8 cellular contexts compared by ENCODE assay signal in genomic region chr6:79544299-79544927, GRCh38. TPM values are rescaled to one million over a fixed set of nuclear protein-coding genes. Genes with fewer than 3 reads are reported as not detected.
A peak's percentile ranks its signal among the peaks of the same experiment; 100 is the strongest.
DNase-seq lines count a peak whose midpoint lies in the region; ATAC-seq, FAIRE-seq and TF ChIP-seq lines count a peak whose summit lies in the region.

No MANE protein-coding gene starts in this region.

- no peak overlapping the region for H3K27ac Mint-ChIP-seq in CD8-positive, alpha-beta memory T cell

- H3K4me1 ChIP-seq in CD8-positive, alpha-beta memory T cell (ENCODE audit: insufficient read depth, low read length): no peaks in the 10 kb centered on the region
- peaks cover 0 to 40% of the 10 kb centered on the region in 2 experiments; a peak in 3 of 5 replicates for H3K4me1 ChIP-seq in K562 (replicated peaks in 1 of 2; ENCODE audit: control insufficient read depth in 2 of 2, insufficient read depth in 2 of 2, low read length in 2 of 2)
- peaks cover 28% of the 10 kb centered on the region for H3K4me1 ChIP-seq in mesodermal cell (ENCODE audit: control insufficient read depth, insufficient read depth, low read length, poor library complexity, severe bottlenecking)

- peak; percentile 53 for ATAC-seq in GM19463 (IDR thresholded peaks at IDR 0.05; ENCODE audit: unreplicated experiment)
- ATAC-seq in HG03439 (IDR thresholded peaks at IDR 0.05; ENCODE audit: unreplicated experiment): peak; percentile 51
- ATAC-seq in K562: peak; percentile 43

- H3K4me1 Mint-ChIP-seq in CD8-positive, alpha-beta memory T cell: no peaks in the 10 kb centered on the region

- no peak overlapping the region for H3K4me3 ChIP-seq in CD8-positive, alpha-beta memory T cell (ENCODE audit: low read length)
- H3K4me3 ChIP-seq in K562: no peak overlapping the region
- no peak overlapping the region for H3K4me3 ChIP-seq in mesodermal cell (ENCODE audit: extremely low read depth, insufficient read depth, low read length, poor library complexity, severe bottlenecking)

- peak overlapping the region; percentile 21; the same call in 1 of the 2 replicates for H2AFZ ChIP-seq in K562 (ENCODE audit: low read depth, low read length)

- TF ChIP-seq RAD21 in K562 (CRISPR knock-in tag; conservative IDR thresholded peaks at IDR 0.05 in 1 of 2, IDR thresholded peaks at IDR 0.05 in 1 of 2): no peak

- no peak for TF ChIP-seq EP300 in K562 (IDR thresholded peaks at IDR 0.05; ENCODE audit: low read length)

- FAIRE-seq in K562 (lab: Jason Lieb, UNC): no peak

- peak overlapping the region in 1 of 2 experiments; percentile 64; a peak in 2 of 4 replicates for H3K9ac ChIP-seq in K562 (ENCODE audit: insufficient read depth in 1 of 2, low read depth in 2 of 2, low read length in 2 of 2)

- BruUV-seq in K562 (replicated peaks; lab: Mats Ljungman, UMichigan): TSS peak; percentile 86

- 7% methylated on average over 2 of the region's 2 CpGs for WGBS in K562 (ENCODE audit: insufficient coverage, low coverage, missing lambda C conversion rate)
- WGBS in mesodermal cell (ENCODE audit: insufficient coverage in 2 of 2), 2 experiments: 23 to 50% methylated on average over 1 of the region's 2 CpGs

- no peak for DNase-seq in CD8-positive, alpha-beta memory T cell
- DNase-seq in K562 (ENCODE audit: extremely low read depth in 1 of 4, low spot score in 3 of 4): peak in 1 of 4 experiments; percentile 51
- DNase-seq in activated CD8-positive, alpha-beta memory T cell treated with anti-CD3 and anti-CD28 coated beads for 24 hours: no peak
- DNase-seq in T-helper 2 cell: no peak
- DNase-seq in GM10248 (ENCODE audit: extremely low spot score): no peak

- H3K27me3 Mint-ChIP-seq in CD8-positive, alpha-beta memory T cell: peaks cover 12 to 16% of the 10 kb centered on the region in 2 donors

- no peaks in the 10 kb centered on the region for H4K20me1 ChIP-seq in K562 (replicated peaks; ENCODE audit: control insufficient read depth, insufficient read depth, low read length)

- no peaks in the 10 kb centered on the region for H3K36me3 Mint-ChIP-seq in CD8-positive, alpha-beta memory T cell

- no peaks in the 10 kb centered on the region for H3K9me3 ChIP-seq in CD8-positive, alpha-beta memory T cell (ENCODE audit: low read length)
- H3K9me3 ChIP-seq in K562 (replicated peaks; ENCODE audit: control insufficient read depth, insufficient read depth, low read depth, low read length): no peaks in the 10 kb centered on the region
- H3K9me3 ChIP-seq in mesodermal cell (ENCODE audit: control insufficient read depth, low read length): no peaks in the 10 kb centered on the region

- no peaks in the 10 kb centered on the region for H3K36me3 ChIP-seq in CD8-positive, alpha-beta memory T cell (ENCODE audit: insufficient read depth, low read length)
- peaks cover 10% of the 10 kb centered on the region; the same call in 2 of the 3 replicates for H3K36me3 ChIP-seq in K562 (ENCODE audit: control insufficient read depth, insufficient read depth, low read length)
- H3K36me3 ChIP-seq in mesodermal cell (ENCODE audit: control insufficient read depth, insufficient read depth, low read length): peaks cover 15% of the 10 kb centered on the region

- peak overlapping the region; percentile 61 for H3K27ac ChIP-seq in CD8-positive, alpha-beta memory T cell (ENCODE audit: low read depth, low read length)
- H3K27ac ChIP-seq in K562 (ENCODE audit: extremely low read depth, low read depth, low read length): peak overlapping the region; percentile 91
- H3K27ac ChIP-seq in mesodermal cell (ENCODE audit: low read depth, low read length, severe bottlenecking): peak overlapping the region; percentile 95

- H3K4me2 ChIP-seq in K562 (ENCODE audit: insufficient read depth, low read length): peak overlapping the region; percentile 65

- peaks cover 17% of the 10 kb centered on the region for H3K79me2 ChIP-seq in K562 (ENCODE audit: control insufficient read depth, insufficient read depth, low read length)

- H3K4me3 Mint-ChIP-seq in CD8-positive, alpha-beta memory T cell: no peak overlapping the region

- intact Hi-C loops in K562 (cut with micrococcal nuclease): loop anchor here (2.0 kb wide), 2 partner anchors 20 to 78 kb away; no protein-coding TSS in a partner anchor

- H3K27me3 ChIP-seq in CD8-positive, alpha-beta memory T cell (ENCODE audit: insufficient read depth, low read length, poor library complexity, severe bottlenecking): no peaks in the 10 kb centered on the region
- H3K27me3 ChIP-seq in K562 (ENCODE audit: control insufficient read depth in 2 of 2, insufficient read depth in 2 of 2, low read length in 2 of 2): no peaks in the 10 kb centered on the region

- no peak for TF ChIP-seq POLR2A in K562 (conservative IDR thresholded peaks at IDR 0.05)

- TF ChIP-seq CTCF in K562 (IDR thresholded peaks at IDR 0.05 in 2 of 3, conservative IDR thresholded peaks at IDR 0.05 in 1 of 3; ENCODE audit: insufficient read depth in 2 of 3, low read depth in 1 of 3, low read length in 3 of 3) (no peak), GM10248 (IDR thresholded peaks at IDR 0.05; ENCODE audit: control extremely low read depth, extremely low read depth, low read depth, missing control alignments) (no peak)

- CTCF ChIA-PET in CD8-positive, alpha-beta memory T cell (lab: Charles Lee): no interaction called here
- CTCF ChIA-PET in K562 (lab: Yijun Ruan, JAX; ENCODE audit: low intra/inter-chr PET ratio): no interaction called here
- CTCF ChIA-PET in GM10248 (lab: Yijun Ruan, JAX): interaction anchor here (1.0 to 3.0 kb wide), 7 partner anchors 10 to 28 kb away, joined by 3 to 15 read pairs (median 8); no protein-coding TSS in a partner anchor

- no peaks in the 10 kb centered on the region for H3K9me3 Mint-ChIP-seq in CD8-positive, alpha-beta memory T cell

- H3K9me1 ChIP-seq in K562 (ENCODE audit: control insufficient read depth, insufficient read depth, low read length): no peaks in the 10 kb centered on the region

- POLR2A ChIA-PET in CD8-positive, alpha-beta memory T cell (lab: Charles Lee): no interaction called here
- POLR2A ChIA-PET in K562 (lab: Yijun Ruan, JAX) (interaction anchor here (0.7 to 1.8 kb wide), 8 partner anchors 9 to 157 kb away, joined by 3 to 6 read pairs (median 4); no protein-coding TSS in a partner anchor), GM10248 (lab: Yijun Ruan, JAX) (no interaction called here)

- in situ Hi-C loops in K562 (cut with MboI): no loop called here

TF ChIP-seq in K562, 482 proteins besides CTCF, POLR2A, EP300 and RAD21:
- TF ChIP-seq ELF1 (tag; IDR thresholded peaks at IDR 0.05) (0 out of 2 replicates have a peak, but pooled peaks have one; percentile 9), ZNF146 (CRISPR knock-in tag; IDR thresholded peaks at IDR 0.05; ENCODE audit: unreplicated experiment) (no peak), ZNF766 (CRISPR knock-in tag; conservative IDR thresholded peaks at IDR 0.05) (0 out of 2 replicates have a peak, but pooled peaks have one; percentile 47), ADNP (tag; IDR thresholded peaks at IDR 0.05) (0 out of 2 replicates have a peak, but pooled peaks have one; percentile 23), POLR2B (IDR thresholded peaks at IDR 0.05; ENCODE audit: low read depth, partially characterized antibody) (no peak), ZNF764 (CRISPR knock-in tag; IDR thresholded peaks at IDR 0.05; ENCODE audit: low read depth) (no peak), ZBTB9 (CRISPR knock-in tag; IDR thresholded peaks at IDR 0.05) (0 out of 2 replicates have a peak, but pooled peaks have one; percentile 18), ZNF133 (CRISPR knock-in tag; IDR thresholded peaks at IDR 0.05) (no peak), ZNF197 (CRISPR knock-in tag; IDR thresholded peaks at IDR 0.05; ENCODE audit: low read depth) (0 out of 2 replicates have a peak, but pooled peaks have one; percentile 7), POLR2G (IDR thresholded peaks at IDR 0.05; ENCODE audit: low read depth, low read length) (no peak), CCNT2 (IDR thresholded peaks at IDR 0.05; ENCODE audit: borderline replicate concordance, extremely low read depth, insufficient read length, low read depth, low read length) (no peak)

RNA-seq across cellular contexts. Expression of gene LCA5, which starts 7.2 kb away (rescaled TPM):
- total RNA-seq in CD8-positive, alpha-beta memory T cell: under 1 TPM; 0.16 to 0.22 TPM
- polyA plus RNA-seq in CD8-positive, alpha-beta memory T cell: 0.12 TPM
- 1.7 and 6.8 TPM in 2 replicates for total RNA-seq in K562 (2011; cell fraction: chromatin; rRNA removed; ENCODE audit: low replicate concordance)
- 0.67 and 0.79 TPM in 2 replicates for total RNA-seq in K562 (2011; cell fraction: nucleolus; rRNA removed)
- total RNA-seq in K562 (2011; cell fraction: nucleoplasm; rRNA removed): 1.8 and 3.5 TPM in 2 replicates
- 1.4 TPM in 2 replicates for total RNA-seq in K562 (2014; rRNA removed)
- 3.4 and 4.6 TPM in 2 replicates for total RNA-seq in K562 (2014; rRNA removed; fragmentation: Illumina TruSeq; extraction: Trizol)
- 3.0 and 3.2 TPM in 2 replicates for total RNA-seq in K562 (2015; rRNA removed; fragmentation: Illumina TruSeq; extraction: Trizol)
- 2.2 TPM in 2 replicates for total RNA-seq in K562 (2021)
- polyA plus RNA-seq in K562 (2011; rRNA removed): 1.3 and 1.8 TPM in 2 replicates
- 0.12 and 0.55 TPM in 2 replicates for polyA plus RNA-seq in K562 (2011; cell fraction: cytosol; rRNA removed)
- polyA plus RNA-seq in K562 (2011; cell fraction: nucleus; rRNA removed): 0.88 and 1.3 TPM in 2 replicates
- polyA plus RNA-seq in K562 (2012): 1.3 and 1.9 TPM in 2 replicates
- polyA plus RNA-seq in K562 (2014; fragmentation: Illumina TruSeq; extraction: Trizol): 2.4 and 2.5 TPM in 2 replicates
- polyA plus RNA-seq in K562 (2014; fragmentation: Nextera tagmentation; extraction: Ambion mirVana): 1 to 10 TPM; 1.0 to 1.3 TPM
- polyA plus RNA-seq in K562 (2014; rRNA removed): 1.2 and 1.7 TPM in 2 replicates
- 2.7 and 4.0 TPM in 2 replicates for polyA minus RNA-seq in K562 (2011; rRNA and poly(A)+ RNA removed)
- 1.8 TPM in 2 replicates for polyA minus RNA-seq in K562 (2011; cell fraction: cytosol; rRNA and poly(A)+ RNA removed)
- 2.0 and 3.8 TPM in 2 replicates for polyA minus RNA-seq in K562 (2011; cell fraction: nucleus; rRNA and poly(A)+ RNA removed)
- polyA plus RNA-seq in mesodermal cell (2013, experiment 1 of 2): 9.0 TPM
- 10.2 TPM for polyA plus RNA-seq in mesodermal cell (2013, experiment 2 of 2)
